ENCODE assay signal across 1 cellular context in the genomic region with DNA sequence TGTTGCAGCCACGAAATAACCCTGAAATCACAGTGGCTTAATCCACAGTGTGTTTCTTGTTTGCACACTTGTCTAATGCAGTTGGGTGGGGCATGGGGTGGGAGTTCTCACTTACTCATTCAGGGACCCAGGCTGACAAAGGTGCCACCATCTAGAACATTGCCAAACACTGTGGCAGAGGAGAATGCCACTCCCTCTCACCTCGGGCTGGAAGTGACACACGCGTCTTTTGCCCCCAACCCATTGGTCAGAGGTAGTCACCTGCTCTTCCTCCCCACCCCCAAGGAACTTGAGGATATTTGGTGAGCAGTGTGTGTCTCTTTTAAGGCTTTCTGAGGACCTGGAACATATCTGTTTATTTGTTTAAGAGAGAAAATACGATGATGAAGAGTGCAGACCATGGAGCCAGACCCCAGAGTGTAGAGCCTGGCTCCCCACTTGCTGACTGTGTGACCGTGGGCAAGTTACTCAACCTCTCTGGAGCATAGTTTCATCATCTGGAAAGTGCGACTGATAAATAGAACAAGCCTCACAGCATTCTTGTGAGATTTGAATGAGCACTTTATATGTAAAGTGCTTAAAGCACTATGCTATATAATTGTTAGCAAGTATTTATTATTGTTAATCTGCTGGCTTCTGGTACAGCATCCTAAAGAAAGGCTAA.
TF ChIP-seq lines count a peak whose summit lies in the region.

No MANE protein-coding gene starts in this region.

TF ChIP-seq in GM23338, 12 proteins besides CTCF, POLR2A, EP300 and RAD21 (continued from another document):
- TF ChIP-seq, protein P1, sequence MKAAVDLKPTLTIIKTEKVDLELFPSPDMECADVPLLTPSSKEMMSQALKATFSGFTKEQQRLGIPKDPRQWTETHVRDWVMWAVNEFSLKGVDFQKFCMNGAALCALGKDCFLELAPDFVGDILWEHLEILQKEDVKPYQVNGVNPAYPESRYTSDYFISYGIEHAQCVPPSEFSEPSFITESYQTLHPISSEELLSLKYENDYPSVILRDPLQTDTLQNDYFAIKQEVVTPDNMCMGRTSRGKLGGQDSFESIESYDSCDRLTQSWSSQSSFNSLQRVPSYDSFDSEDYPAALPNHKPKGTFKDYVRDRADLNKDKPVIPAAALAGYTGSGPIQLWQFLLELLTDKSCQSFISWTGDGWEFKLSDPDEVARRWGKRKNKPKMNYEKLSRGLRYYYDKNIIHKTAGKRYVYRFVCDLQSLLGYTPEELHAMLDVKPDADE (IDR thresholded peaks at IDR 0.05): no peak
